8 cellular contexts compared by ENCODE assay signal in genomic region chr17:38572665-38573365, GRCh38. TPM values are rescaled to one million over a fixed set of nuclear protein-coding genes. Genes with fewer than 3 reads are reported as not detected.
DNase-seq lines count a peak whose midpoint lies in the region; ATAC-seq and TF ChIP-seq lines count a peak whose summit lies in the region.
"Had no signal": no experiment of that assay in that cellular context is flagged by ENCODE, and none has a peak within 500 bp of the region (broad histone marks: within the 10 kb centered on the region; RNA-seq: fewer than 3 reads in every experiment).

No MANE protein-coding gene starts in this region.

- H3K27ac ChIP-seq in dorsolateral prefrontal cortex (peak overlapping the region in 58 of 59 donors; percentile 74 to 99 (median 97)), neural cell (ENCODE audit: low read length) (no peak overlapping the region)
- H3K27ac ChIP-seq: thyroid gland had no signal

- POLR2A ChIA-PET in GM10248 (lab: Yijun Ruan, JAX): no interaction called here

- H4K20me1 ChIP-seq in neural cell (ENCODE audit: insufficient read depth): peaks cover 31% of the 10 kb centered on the region

- no peak overlapping the region for H3K4me2 ChIP-seq in neural cell (ENCODE audit: low read length)

- intact Hi-C loops in dorsolateral prefrontal cortex (cut with DNase I): no loop called here

- H3K27me3 ChIP-seq in dorsolateral prefrontal cortex: peaks cover 0 to 4% (median 0%) of the 10 kb centered on the region in 45 donors
- no peaks in the 10 kb centered on the region for H3K27me3 ChIP-seq in neural cell (ENCODE audit: insufficient read depth, low read depth, low read length)

- H3K9me3 ChIP-seq in neural cell (ENCODE audit: low read length): no peaks in the 10 kb centered on the region
- H3K9me3 ChIP-seq: thyroid gland had no signal

- DNase-seq in GM10248 (ENCODE audit: extremely low spot score) (peak; percentile 47), NCI-H2107 (lab: John Stamatoyannopoulos, UW) (peak; percentile 71), dorsolateral prefrontal cortex (peak in 9 of 10 donors; percentile 53 to 83 (median 72)), SIG-M5 (lab: John Stamatoyannopoulos, UW) (no peak), NCI-H446 treated with DMSO at 0.1 percent for 48 hours (lab: John Stamatoyannopoulos, UW) (no peak)

- TF ChIP-seq RAD21 in neural cell (conservative IDR thresholded peaks at IDR 0.05): no peak

- no peak overlapping the region for H2AFZ ChIP-seq in neural cell (ENCODE audit: low read depth, low read length)

- H3K4me3 ChIP-seq in dorsolateral prefrontal cortex: peak overlapping the region; percentile 35 to 80 (median 63)
- H3K4me3 ChIP-seq in neural cell (ENCODE audit: low read length): peak overlapping the region; percentile 64
- H3K4me3 ChIP-seq: thyroid gland had no signal

- TF ChIP-seq CTCF in GM10248 (IDR thresholded peaks at IDR 0.05; ENCODE audit: control extremely low read depth, extremely low read depth, low read depth, missing control alignments) (no peak), dorsolateral prefrontal cortex (IDR thresholded peaks at IDR 0.05 in 54 of 56, conservative IDR thresholded peaks at IDR 0.05 in 2 of 56; ENCODE audit: low read depth in 1 of 56, partially characterized antibody in 56 of 56) (peak in 10 of 56 donors; percentile 7 to 31 (median 16)), neural cell (IDR thresholded peaks at IDR 0.05; ENCODE audit: poor library complexity, severe bottlenecking) (peak; percentile 40)

- CTCF ChIA-PET in GM10248 (lab: Yijun Ruan, JAX): interaction anchor here (2.9 kb wide), 1 partner anchor 14 kb away, joined by 14 read pairs; no protein-coding TSS in a partner anchor

- no peaks in the 10 kb centered on the region for H3K9me2 ChIP-seq in neural cell (ENCODE audit: insufficient read depth, low read length)

- H3K9ac ChIP-seq in neural cell (ENCODE audit: low read length): peak overlapping the region; percentile 51

- ATAC-seq in GM21528 (IDR thresholded peaks at IDR 0.05; ENCODE audit: low FRiP score, unreplicated experiment): no peak

- no peaks in the 10 kb centered on the region for H3F3A ChIP-seq in neural cell (ENCODE audit: insufficient read depth, low read length, poor library complexity, severe bottlenecking)

- peak; percentile 19 for TF ChIP-seq EP300 in neural cell (conservative IDR thresholded peaks at IDR 0.05; ENCODE audit: poor library complexity, severe bottlenecking)

- no peaks in the 10 kb centered on the region for H3K36me3 ChIP-seq in neural cell (ENCODE audit: insufficient read depth, low read length)
- H3K36me3 ChIP-seq: thyroid gland had no signal

- no peaks in the 10 kb centered on the region for H3K79me2 ChIP-seq in neural cell (replicated peaks; ENCODE audit: insufficient read depth, low read length)

TF ChIP-seq in neural cell, 6 proteins besides CTCF, POLR2A, EP300 and RAD21:
- TF ChIP-seq POLR2AphosphoS5 (IDR thresholded peaks at IDR 0.05) (no peak), SMC3 (conservative IDR thresholded peaks at IDR 0.05; ENCODE audit: poor library complexity) (peak; percentile 53), EZH2 (IDR thresholded peaks at IDR 0.05; ENCODE audit: borderline replicate concordance, insufficient read depth, low read length, poor library complexity, severe bottlenecking) (no peak), TAF1 (IDR thresholded peaks at IDR 0.05; ENCODE audit: low read depth) (no peak), REST (IDR thresholded peaks at IDR 0.05; ENCODE audit: borderline replicate concordance) (no peak), MXI1 (conservative IDR thresholded peaks at IDR 0.05; ENCODE audit: poor library complexity, severe bottlenecking) (peak; percentile 54)

RNA-seq across cellular contexts. Expression of gene SRCIN1, which starts 32.9 kb away (rescaled TPM):
- 100 to 1,000 TPM in 111 of 120 experiments, 10 to 100 TPM in 9; 80.9 to 338 (median 151) TPM for total RNA-seq in dorsolateral prefrontal cortex
- 18.0 and 22.8 TPM in 2 replicates for polyA plus RNA-seq in neural cell
- polyA minus RNA-seq in neural cell: 52.8 and 59.2 TPM in 2 replicates

Comparison
In these comparisons a context has a peak if more than half of its experiments do, and no peak if none do; other contexts are left out.
1. DNase-seq: peak in GM10248 (single experiment), NCI-H2107 (single experiment) and dorsolateral prefrontal cortex (9 of 10); none in SIG-M5 (single experiment) and NCI-H446 treated with DMSO at 0.1 percent for 48 hours (single experiment).